8 cellular contexts compared by ENCODE assay signal in the genomic region with DNA sequence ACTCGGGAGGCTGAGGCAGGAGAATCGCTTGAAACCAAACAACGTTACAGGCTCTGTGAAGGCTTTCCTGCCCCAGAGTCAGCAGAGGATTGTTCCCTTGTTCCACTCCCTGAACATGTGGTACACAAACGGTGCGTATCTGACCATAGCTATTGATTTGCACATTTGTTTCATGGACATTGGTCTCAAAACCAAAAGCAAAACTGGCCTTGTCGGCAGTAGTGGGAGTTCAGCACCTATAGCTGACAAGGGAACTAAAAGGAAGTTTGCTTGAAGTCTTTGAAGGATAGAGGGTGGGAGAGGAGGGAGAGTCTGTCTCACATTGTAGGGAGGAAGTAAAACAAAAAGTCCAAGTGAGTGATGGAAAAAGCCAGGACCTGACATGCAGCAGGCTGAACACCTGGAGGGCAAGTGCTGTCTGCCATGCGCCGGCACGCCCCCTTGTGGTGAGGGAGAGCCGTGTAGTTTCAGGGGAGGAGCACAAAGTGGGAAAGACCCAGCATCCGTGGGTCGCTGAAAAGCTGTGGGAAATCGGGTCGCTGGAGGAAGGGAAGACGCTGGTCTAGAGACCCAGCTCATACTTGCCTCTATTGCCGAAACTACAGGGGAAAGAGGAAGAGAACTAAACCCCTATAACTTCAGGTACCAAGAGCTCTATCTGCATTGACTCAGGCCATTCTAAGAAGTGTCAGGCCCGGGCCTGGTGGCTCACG. TPM values are rescaled to one million over a fixed set of nuclear protein-coding genes. Genes with fewer than 3 reads are reported as not detected.
DNase-seq lines count a peak whose midpoint lies in the region; ATAC-seq, FAIRE-seq and TF ChIP-seq lines count a peak whose summit lies in the region.

No MANE protein-coding gene starts in this region.

- H3K36me3 ChIP-seq in HepG2 (replicated peaks in 1 of 2; ENCODE audit: control insufficient read depth in 1 of 2, insufficient read depth in 2 of 2, low read length in 2 of 2) = no peaks in the 10 kb centered on the region; a peak in 1 of 5 replicates

- DNase-seq in AG08395 (ENCODE audit: low spot score) = peak; percentile 59
- DNase-seq in NCI-H2196 (lab: John Stamatoyannopoulos, UW; ENCODE audit: unreplicated experiment) = peak; percentile 57
- DNase-seq in activated CD4-positive, alpha-beta T cell treated with anti-CD3 and anti-CD28 coated beads for 24 hours (ENCODE audit: low read depth in 2 of 2) = peak; percentile 74 to 80
- DNase-seq in cerebellar cortex (ENCODE audit: low spot score) = peak; percentile 68
- DNase-seq in HepG2 (ENCODE audit: low spot score) = peak; percentile 70
- peak; percentile 65 to 80 (median 79) for DNase-seq in stimulated activated CD4-positive, alpha-beta T cell treated with anti-CD3 and anti-CD28 coated beads, TNF-alpha, amount 100 ng/mL, for 24 hours (ENCODE audit: low read depth in 3 of 3)

- no peak for TF ChIP-seq EP300 in HepG2 (IDR thresholded peaks at IDR 0.05; ENCODE audit: low read depth in 2 of 2, low read length in 2 of 2)
- 0 out of 2 replicates have a peak, but pooled peaks have one; percentile 31 for TF ChIP-seq EP300 in HepG2 (CRISPR knock-in tag; IDR thresholded peaks at IDR 0.05; ENCODE audit: borderline replicate concordance)

- POLR2A ChIA-PET in HepG2 (lab: Yijun Ruan, JAX) = interaction anchor here (1.6 to 1.9 kb wide), 2 partner anchors 19 to 27 kb away, joined by 3 to 8 read pairs; no protein-coding TSS in a partner anchor

- H3K27ac ChIP-seq in HepG2 (ENCODE audit: extremely low read length, insufficient read depth, low read length) = peak overlapping the region; percentile 18

- no peak overlapping the region for H2AFZ ChIP-seq in HepG2 (ENCODE audit: low read length)

- WGBS in HepG2 (ENCODE audit: low lambda C conversion rate) = 29% methylated on average over 18 of the region's 18 CpGs

- H3K9me3 ChIP-seq in HepG2 (ENCODE audit: low read length) = no peaks in the 10 kb centered on the region

- ATAC-seq in GM18870 (IDR thresholded peaks at IDR 0.05; ENCODE audit: unreplicated experiment) (peak; percentile 80), HG03095 (IDR thresholded peaks at IDR 0.05; ENCODE audit: unreplicated experiment) (peak; percentile 74), HepG2 (peak; percentile 67)

- peak; percentile 77 for FAIRE-seq in HepG2 (lab: Jason Lieb, UNC)

- CTCF ChIA-PET in HepG2 (lab: Yijun Ruan, JAX; ENCODE audit: low intra/inter-chr PET ratio, low total read pairs) = interaction anchor here (1.2 to 1.6 kb wide), 2 partner anchors 169 to 203 kb away, joined by 5 to 7 read pairs; no protein-coding TSS in a partner anchor

- BruUV-seq in HepG2 (replicated peaks; lab: Mats Ljungman, UMichigan) = no TSS peak

- in situ Hi-C loops in HepG2 (cut with HindIII; ENCODE audit: extremely low pct_ligation_motif_present, low pct_unique_long_range_greater_than_20kb) = no loop called here

- peak; percentile 97 for TF ChIP-seq CTCF in HepG2 (CRISPR knock-in tag; IDR thresholded peaks at IDR 0.05)

- H3K79me2 ChIP-seq in HepG2 (ENCODE audit: insufficient read depth, low read length) = no peaks in the 10 kb centered on the region

- peaks cover 19% of the 10 kb centered on the region for H3K4me1 ChIP-seq in HepG2 (ENCODE audit: insufficient read depth, low read length)

- no peak overlapping the region for H3K9ac ChIP-seq in HepG2 (ENCODE audit: insufficient read depth, low read depth, low read length)

- peak in 1 of 2 experiments; percentile 38; a peak in 1 of 4 replicates for TF ChIP-seq POLR2A in HepG2 (IDR thresholded peaks at IDR 0.05; ENCODE audit: insufficient read depth in 1 of 2, low read depth in 2 of 2, low read length in 2 of 2)

- peak overlapping the region; percentile 43; the same call in 1 of the 2 replicates for H3K4me2 ChIP-seq in HepG2 (ENCODE audit: low read depth, low read length)

- no peaks in the 10 kb centered on the region for H4K20me1 ChIP-seq in HepG2 (ENCODE audit: insufficient read depth, low read length)

- no peak overlapping the region for H3K4me3 ChIP-seq in HepG2 (replicated peaks in 1 of 3; ENCODE audit: insufficient read depth in 1 of 3, low read depth in 2 of 3, low read length in 3 of 3)

- TF ChIP-seq RAD21 in HepG2 (CRISPR knock-in tag; IDR thresholded peaks at IDR 0.05) = peak; percentile 78

- no peaks in the 10 kb centered on the region for H3K27me3 ChIP-seq in HepG2 (ENCODE audit: control insufficient read depth in 1 of 2, insufficient read depth in 2 of 2, low read length in 2 of 2)

- intact Hi-C loops in HepG2 (cut with micrococcal nuclease; ENCODE audit: unreplicated experiment) = loop anchor here (1.0 to 2.0 kb wide), 2 partner anchors 183 to 204 kb away; no protein-coding TSS in a partner anchor

TF ChIP-seq in HepG2, 621 proteins besides CTCF, POLR2A, EP300 and RAD21 (continues in another document):
- TF ChIP-seq RBFOX2 (IDR thresholded peaks at IDR 0.05; ENCODE audit: low read depth, low read length) (no peak), ZMAT3 (CRISPR knock-in tag; conservative IDR thresholded peaks at IDR 0.05) (no peak), SMAD9 (CRISPR knock-in tag; IDR thresholded peaks at IDR 0.05) (no peak), KDM1A (CRISPR knock-in tag; IDR thresholded peaks at IDR 0.05) (0 out of 2 replicates have a peak, but pooled peaks have one; percentile 28), REL (CRISPR knock-in tag; conservative IDR thresholded peaks at IDR 0.05) (no peak), ZNF274 (CRISPR knock-in tag; IDR thresholded peaks at IDR 0.05) (peak; percentile 43; the same call in 1 of the 2 replicates), SMAD3 (CRISPR knock-in tag; IDR thresholded peaks at IDR 0.05) (peak; percentile 31; the same call in 1 of the 2 replicates), ZNF598 (CRISPR knock-in tag; IDR thresholded peaks at IDR 0.05; ENCODE audit: borderline replicate concordance) (0 out of 2 replicates have a peak, but pooled peaks have one; percentile 28)
- TF ChIP-seq, protein P1, sequence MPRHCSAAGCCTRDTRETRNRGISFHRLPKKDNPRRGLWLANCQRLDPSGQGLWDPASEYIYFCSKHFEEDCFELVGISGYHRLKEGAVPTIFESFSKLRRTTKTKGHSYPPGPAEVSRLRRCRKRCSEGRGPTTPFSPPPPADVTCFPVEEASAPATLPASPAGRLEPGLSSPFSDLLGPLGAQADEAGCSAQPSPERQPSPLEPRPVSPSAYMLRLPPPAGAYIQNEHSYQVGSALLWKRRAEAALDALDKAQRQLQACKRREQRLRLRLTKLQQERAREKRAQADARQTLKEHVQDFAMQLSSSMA (CRISPR knock-in tag; IDR thresholded peaks at IDR 0.05) = 0 out of 2 replicates have a peak, but pooled peaks have one; percentile 51
- TF ChIP-seq, protein P2, sequence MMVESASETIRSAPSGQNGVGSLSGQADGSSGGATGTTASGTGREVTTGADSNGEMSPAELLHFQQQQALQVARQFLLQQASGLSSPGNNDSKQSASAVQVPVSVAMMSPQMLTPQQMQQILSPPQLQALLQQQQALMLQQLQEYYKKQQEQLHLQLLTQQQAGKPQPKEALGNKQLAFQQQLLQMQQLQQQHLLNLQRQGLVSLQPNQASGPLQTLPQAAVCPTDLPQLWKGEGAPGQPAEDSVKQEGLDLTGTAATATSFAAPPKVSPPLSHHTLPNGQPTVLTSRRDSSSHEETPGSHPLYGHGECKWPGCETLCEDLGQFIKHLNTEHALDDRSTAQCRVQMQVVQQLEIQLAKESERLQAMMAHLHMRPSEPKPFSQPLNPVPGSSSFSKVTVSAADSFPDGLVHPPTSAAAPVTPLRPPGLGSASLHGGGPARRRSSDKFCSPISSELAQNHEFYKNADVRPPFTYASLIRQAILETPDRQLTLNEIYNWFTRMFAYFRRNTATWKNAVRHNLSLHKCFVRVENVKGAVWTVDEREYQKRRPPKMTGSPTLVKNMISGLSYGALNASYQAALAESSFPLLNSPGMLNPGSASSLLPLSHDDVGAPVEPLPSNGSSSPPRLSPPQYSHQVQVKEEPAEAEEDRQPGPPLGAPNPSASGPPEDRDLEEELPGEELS (CRISPR knock-in tag; IDR thresholded peaks at IDR 0.05) = 0 out of 2 replicates have a peak, but pooled peaks have one; percentile 8
- TF ChIP-seq, protein P3, sequence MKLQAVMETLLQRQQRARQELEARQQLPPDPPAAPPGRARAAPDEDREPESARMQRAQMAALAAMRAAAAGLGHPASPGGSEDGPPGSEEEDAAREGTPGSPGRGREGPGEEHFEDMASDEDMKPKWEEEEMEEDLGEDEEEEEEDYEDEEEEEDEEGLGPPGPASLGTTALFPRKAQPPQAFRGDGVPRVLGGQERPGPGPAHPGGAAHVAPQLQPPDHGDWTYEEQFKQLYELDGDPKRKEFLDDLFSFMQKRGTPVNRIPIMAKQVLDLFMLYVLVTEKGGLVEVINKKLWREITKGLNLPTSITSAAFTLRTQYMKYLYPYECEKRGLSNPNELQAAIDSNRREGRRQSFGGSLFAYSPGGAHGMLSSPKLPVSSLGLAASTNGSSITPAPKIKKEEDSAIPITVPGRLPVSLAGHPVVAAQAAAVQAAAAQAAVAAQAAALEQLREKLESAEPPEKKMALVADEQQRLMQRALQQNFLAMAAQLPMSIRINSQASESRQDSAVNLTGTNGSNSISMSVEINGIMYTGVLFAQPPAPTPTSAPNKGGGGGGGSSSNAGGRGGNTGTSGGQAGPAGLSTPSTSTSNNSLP (IDR thresholded peaks at IDR 0.05; ENCODE audit: low read depth, low read length) = no peak

RNA-seq across cellular contexts. Expression of a gene that starts 58.0 kb away (rescaled TPM):
- total RNA-seq in HepG2 (2016; rRNA removed; fragmentation: Illumina TruSeq; extraction: Trizol) = 133 and 159 TPM in 2 replicates
- total RNA-seq in HepG2 (2016; cell fraction: cytosol; rRNA removed; fragmentation: Illumina TruSeq; extraction: Trizol; ENCODE audit: low read depth) = 59.7 and 60.0 TPM in 2 replicates
- total RNA-seq in HepG2 (2016; cell fraction: insoluble cytoplasmic fraction; rRNA removed; fragmentation: Illumina TruSeq; extraction: Trizol) = 128 and 156 TPM in 2 replicates
- 120 and 126 TPM in 2 replicates for total RNA-seq in HepG2 (2016; cell fraction: membrane; rRNA removed; fragmentation: Illumina TruSeq; extraction: Trizol)
- total RNA-seq in HepG2 (2016; cell fraction: nucleus; rRNA removed; fragmentation: Illumina TruSeq; extraction: Trizol) = 62.9 and 65.9 TPM in 2 replicates
- polyA plus RNA-seq in HepG2 (2011; rRNA removed) = 156 and 162 TPM in 2 replicates
- polyA plus RNA-seq in HepG2 (2011; cell fraction: cytosol; rRNA removed) = 93.8 and 114 TPM in 2 replicates
- 25.3 and 25.6 TPM in 2 replicates for polyA plus RNA-seq in HepG2 (2011; cell fraction: nucleus; rRNA removed)
- 90.7 and 110 TPM in 2 replicates for polyA plus RNA-seq in HepG2 (2012)
- 26.3 and 31.4 TPM in 2 replicates for polyA plus RNA-seq in HepG2 (2016; cell fraction: cytosol; fragmentation: Illumina TruSeq; extraction: Trizol; ENCODE audit: low read depth)
- 185 and 198 TPM in 2 replicates for polyA plus RNA-seq in HepG2 (2016; cell fraction: insoluble cytoplasmic fraction; fragmentation: Illumina TruSeq; extraction: Trizol; ENCODE audit: low read depth)
- polyA plus RNA-seq in HepG2 (2016; cell fraction: membrane; fragmentation: Illumina TruSeq; extraction: Trizol; ENCODE audit: low read depth) = 79.8 and 80.6 TPM in 2 replicates
- 67.0 and 71.9 TPM in 2 replicates for polyA plus RNA-seq in HepG2 (2016; cell fraction: nucleus; fragmentation: Illumina TruSeq; extraction: Trizol; ENCODE audit: insufficient read depth, low read depth)
- polyA minus RNA-seq in HepG2 (2011; rRNA and poly(A)+ RNA removed; ENCODE audit: low replicate concordance) = 270 and 278 TPM in 2 replicates
- polyA minus RNA-seq in HepG2 (2011; cell fraction: cytosol; rRNA and poly(A)+ RNA removed) = 139 and 149 TPM in 2 replicates
- 85.5 and 87.8 TPM in 2 replicates for polyA minus RNA-seq in HepG2 (2011; cell fraction: nucleus; rRNA and poly(A)+ RNA removed)
